Comparison of ENCODE assay signal across 1 cellular context in genomic region chr3:194134757-194135515, GRCh38.
TF ChIP-seq lines count a peak whose summit lies in the region.

No MANE protein-coding gene starts in this region.

TF ChIP-seq in HepG2, 621 proteins besides CTCF, POLR2A, EP300 and RAD21 (continued from another document and continues in another):
- TF ChIP-seq ZNF407 (CRISPR knock-in tag; IDR thresholded peaks at IDR 0.05; ENCODE audit: not compliant biosample characterization), result peak; percentile 74
- TF ChIP-seq HOXA9 (CRISPR knock-in tag; IDR thresholded peaks at IDR 0.05; ENCODE audit: borderline replicate concordance), result peak; percentile 84; the same call in 1 of the 2 replicates
- TF ChIP-seq SUZ12 (IDR thresholded peaks at IDR 0.05; ENCODE audit: low read depth, low read length), result no peak
- TF ChIP-seq ZNF160 (CRISPR knock-in tag; IDR thresholded peaks at IDR 0.05), result no peak
- TF ChIP-seq SMAD1 (CRISPR knock-in tag; IDR thresholded peaks at IDR 0.05; ENCODE audit: borderline replicate concordance, low read depth), result 0 out of 2 replicates have a peak, but pooled peaks have one; percentile 35
- TF ChIP-seq ZNF142 (CRISPR knock-in tag; IDR thresholded peaks at IDR 0.05), result peak; percentile 85
- TF ChIP-seq TCF12 (IDR thresholded peaks at IDR 0.05), result no peak
- TF ChIP-seq TCF12 (CRISPR knock-in tag; IDR thresholded peaks at IDR 0.05), result peak; percentile 87
- peak; percentile 64; the same call in 1 of the 2 replicates for TF ChIP-seq ZNF232 (CRISPR knock-in tag; IDR thresholded peaks at IDR 0.05; ENCODE audit: borderline replicate concordance)
- peak; percentile 81 for TF ChIP-seq HOXA3 (CRISPR knock-in tag; IDR thresholded peaks at IDR 0.05)
- peak; percentile 83; the same call in 1 of the 2 replicates for TF ChIP-seq MTA1 (CRISPR knock-in tag; IDR thresholded peaks at IDR 0.05; ENCODE audit: borderline replicate concordance)
- 0 out of 2 replicates have a peak, but pooled peaks have one; percentile 16 for TF ChIP-seq ZNF317 (CRISPR knock-in tag; IDR thresholded peaks at IDR 0.05)
- peak; percentile 45; the same call in 1 of the 2 replicates for TF ChIP-seq THAP9 (CRISPR knock-in tag; IDR thresholded peaks at IDR 0.05; ENCODE audit: borderline replicate concordance)
- TF ChIP-seq GABPB1 (CRISPR knock-in tag; IDR thresholded peaks at IDR 0.05), result peak; percentile 87
- 0 out of 2 replicates have a peak, but pooled peaks have one; percentile 26 for TF ChIP-seq ZBTB33 (CRISPR knock-in tag; IDR thresholded peaks at IDR 0.05)
- TF ChIP-seq ZBTB2 (CRISPR knock-in tag; IDR thresholded peaks at IDR 0.05; ENCODE audit: low read depth), result peak; percentile 99
- TF ChIP-seq ZNF605 (CRISPR knock-in tag; IDR thresholded peaks at IDR 0.05), result peak; percentile 81
- peak; percentile 79 for TF ChIP-seq SNAPC5 (CRISPR knock-in tag; IDR thresholded peaks at IDR 0.05; ENCODE audit: borderline replicate concordance)
